ENCODE assay signal across 8 cellular contexts in the genomic region with DNA sequence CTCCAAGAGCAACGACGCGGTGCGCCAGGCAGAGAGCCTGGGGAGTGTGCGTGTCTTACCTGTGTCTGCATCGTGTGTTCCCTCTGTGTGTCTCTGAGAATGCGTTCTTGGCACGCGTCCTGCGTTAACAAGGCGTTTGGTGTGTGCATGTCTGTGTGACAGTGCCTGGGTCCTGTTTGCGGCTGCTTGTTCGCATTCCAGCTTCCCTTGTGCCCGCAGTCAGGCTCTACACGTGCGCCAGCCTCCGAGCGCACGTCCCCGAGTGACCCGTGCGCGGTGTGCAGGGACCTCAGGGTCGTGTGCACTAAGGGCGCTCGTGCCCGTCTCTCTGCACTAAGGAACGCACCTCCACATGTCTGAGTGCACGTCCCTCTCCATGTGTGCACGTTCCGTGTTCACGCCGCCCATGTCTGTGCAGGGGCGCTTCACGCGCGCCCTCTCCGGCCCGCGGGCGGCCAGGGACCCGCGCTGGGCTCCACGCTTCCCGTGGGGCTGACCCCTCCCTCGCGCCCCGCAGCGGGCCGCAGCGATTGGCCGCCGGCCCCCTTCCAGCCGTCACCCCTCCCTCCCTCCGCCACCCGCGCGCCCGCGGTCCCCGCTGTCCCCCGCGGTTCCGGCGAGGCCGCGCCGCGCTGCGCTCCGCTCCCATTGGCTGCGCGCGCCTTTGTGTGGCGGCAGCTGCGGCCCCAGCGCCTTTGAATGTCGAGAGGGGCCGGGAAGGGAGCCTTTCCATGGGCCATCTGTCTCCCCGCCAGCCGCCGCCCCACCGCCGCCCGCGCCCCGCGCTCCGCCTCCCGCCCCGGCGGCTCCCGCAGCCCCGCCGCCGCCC.
A peak's percentile ranks its signal among the peaks of the same experiment; 100 is the strongest.
DNase-seq lines count a peak whose midpoint lies in the region; ATAC-seq and TF ChIP-seq lines count a peak whose summit lies in the region.

No MANE protein-coding gene starts in this region.

- H3K4me1 ChIP-seq in iPS-18a (ENCODE audit: control insufficient read depth, low read depth, low read length), result peaks cover 28% of the 10 kb centered on the region
- H3K4me1 ChIP-seq in skeletal muscle satellite cell (ENCODE audit: control insufficient read depth, insufficient read depth, low read length), result no peaks in the 10 kb centered on the region

- in situ Hi-C loops in astrocyte of the cerebellum (cut with HindIII; ENCODE audit: low sequenced_read_pairs), result no loop called here

- no peak overlapping the region for H3K27ac ChIP-seq in iPS-18a (ENCODE audit: low read length)

- H3K36me3 ChIP-seq in iPS-18a (ENCODE audit: control insufficient read depth, low read depth, low read length) (no peaks in the 10 kb centered on the region), skeletal muscle satellite cell (ENCODE audit: insufficient read depth, low read length) (no peaks in the 10 kb centered on the region)

- H3K4me3 ChIP-seq in astrocyte of the cerebellum (ENCODE audit: low read depth, low read length) (peak overlapping the region; percentile 52), iPS-18a (ENCODE audit: low read length) (peak overlapping the region; percentile 67), skeletal muscle satellite cell (ENCODE audit: low read length) (peak overlapping the region; percentile 62)

- H3K4me2 ChIP-seq in skeletal muscle satellite cell (ENCODE audit: low read length), result peak overlapping the region; percentile 74

- TF ChIP-seq CTCF in astrocyte of the cerebellum (IDR thresholded peaks at IDR 0.05; ENCODE audit: low read depth, low read length, missing control alignments), result no peak

- peaks cover 18% of the 10 kb centered on the region for H3K27me3 ChIP-seq in iPS-18a (ENCODE audit: control insufficient read depth, insufficient read depth, low read length)
- peaks cover 93% of the 10 kb centered on the region for H3K27me3 ChIP-seq in skeletal muscle satellite cell (ENCODE audit: control insufficient read depth, insufficient read depth, low read length)

- DNase-seq in activated CD4-positive, alpha-beta T cell treated with anti-CD3 and anti-CD28 coated beads for 48 hours, result peak; percentile 45
- DNase-seq in activated CD4-positive, alpha-beta T cell treated with anti-CD3 and anti-CD28 coated beads for 1 hour, result no peak
- DNase-seq in NCI-H510A (lab: John Stamatoyannopoulos, UW) (peak; percentile 45), astrocyte of the cerebellum (ENCODE audit: low read depth) (no peak)

- no peaks in the 10 kb centered on the region for H3K9me3 ChIP-seq in iPS-18a (ENCODE audit: control insufficient read depth, low read depth, low read length)
- no peaks in the 10 kb centered on the region for H3K9me3 ChIP-seq in skeletal muscle satellite cell (replicated peaks; ENCODE audit: low read length)

- H3K9ac ChIP-seq in iPS-18a (ENCODE audit: low read length), result no peak overlapping the region
- no peak overlapping the region for H3K9ac ChIP-seq in skeletal muscle satellite cell (ENCODE audit: low read depth, low read length)

- ATAC-seq in HG03439 (IDR thresholded peaks at IDR 0.05; ENCODE audit: unreplicated experiment), result no peak
- ATAC-seq in GM21447 (IDR thresholded peaks at IDR 0.05; ENCODE audit: unreplicated experiment), result no peak

Comparison
In these comparisons a context has a peak if more than half of its experiments do, and no peak if none do; other contexts are left out.
1. DNase-seq: peak in activated CD4-positive, alpha-beta T cell treated with anti-CD3 and anti-CD28 coated beads for 48 hours (single experiment) and NCI-H510A (single experiment); none in activated CD4-positive, alpha-beta T cell treated with anti-CD3 and anti-CD28 coated beads for 1 hour (single experiment) and astrocyte of the cerebellum (single experiment).
2. Peak in every context shown above with its lines, with median percentiles within 50 percentile points of each other: H3K4me3 ChIP-seq.